ENCODE assay signal across 29 cellular contexts in genomic region chr7:148921806-148922205, GRCh38. TPM values are rescaled to one million over a fixed set of nuclear protein-coding genes. Genes with fewer than 3 reads are reported as not detected.
DNase-seq lines count a peak whose midpoint lies in the region; ATAC-seq, FAIRE-seq and TF ChIP-seq lines count a peak whose summit lies in the region.
"Had no signal": no experiment of that assay in that cellular context is flagged by ENCODE, and none has a peak within 500 bp of the region (broad histone marks: within the 10 kb centered on the region; RNA-seq: fewer than 3 reads in every experiment).

No MANE protein-coding gene starts in this region.

- H3K4me1 ChIP-seq in adrenal gland (replicated peaks in 1 of 2): no peaks in the 10 kb centered on the region
- H3K4me1 ChIP-seq: esophagus muscularis mucosa, heart left ventricle, sigmoid colon, SJSA1, upper lobe of right lung had no signal

- no peaks in the 10 kb centered on the region for H3K27me3 Mint-ChIP-seq in naive thymus-derived CD8-positive, alpha-beta T cell
- H3K27me3 Mint-ChIP-seq: naive thymus-derived CD4-positive, alpha-beta T cell; progenitor cell of endocrine pancreas had no signal

- no peak for TF ChIP-seq POLR2A in adrenal gland (IDR thresholded peaks at IDR 0.05)

- no peaks in the 10 kb centered on the region for H3K9me3 ChIP-seq in adrenal gland (replicated peaks in 1 of 3)
- H3K9me3 ChIP-seq: BLaER1 treated with 17β-estradiol and CSF1 and Interleukin-3, amounts not matched to agents 10 nM and 100 nM; esophagus muscularis mucosa; heart left ventricle; sigmoid colon; SJSA1; upper lobe of right lung had no signal

- no peak for ATAC-seq in naive thymus-derived CD8-positive, alpha-beta T cell
- ATAC-seq: heart left ventricle; naive thymus-derived CD4-positive, alpha-beta T cell; upper lobe of right lung had no signal

- no peaks in the 10 kb centered on the region for H3K9me3 Mint-ChIP-seq in naive thymus-derived CD8-positive, alpha-beta T cell
- H3K9me3 Mint-ChIP-seq: activated T-cell treated with anti-CD3 and anti-CD28 coated beads, Interleukin-2, amount 50 U/mL, for 72 hours had no signal

- peaks cover 15 to 32% (median 27%) of the 10 kb centered on the region in 4 donors for H3K4me1 Mint-ChIP-seq in naive thymus-derived CD8-positive, alpha-beta T cell

- no peak for TF ChIP-seq CTCF in adrenal gland (IDR thresholded peaks at IDR 0.05)

- peak overlapping the region in 6 of 10 donors; percentile 26 to 67 (median 44) for H3K27ac Mint-ChIP-seq in naive thymus-derived CD8-positive, alpha-beta T cell
- H3K27ac Mint-ChIP-seq: activated T-cell treated with anti-CD3 and anti-CD28 coated beads, Interleukin-2, amount 50 U/mL, for 72 hours; mesothelial cell of epicardium; progenitor cell of endocrine pancreas had no signal

- intact Hi-C loops in adrenal gland (cut with DNase I): no loop called here

- WGBS in adrenal gland, 4 donors: 69 to 89% (median 75%) methylated on average over 5 to 6 of the region's 6 CpGs

- in situ Hi-C loops in G401 (cut with HindIII; ENCODE audit: low sequenced_read_pairs): no loop called here

- no peak overlapping the region for H3K4me3 ChIP-seq in adrenal gland
- H3K4me3 ChIP-seq: BLaER1 treated with 17β-estradiol and CSF1 and Interleukin-3, amounts not matched to agents 10 nM and 100 nM; esophagus muscularis mucosa; heart left ventricle; sigmoid colon; SJSA1; upper lobe of right lung had no signal

- no peak overlapping the region for H3K4me3 Mint-ChIP-seq in naive thymus-derived CD8-positive, alpha-beta T cell
- H3K4me3 Mint-ChIP-seq: activated T-cell treated with anti-CD3 and anti-CD28 coated beads, Interleukin-2, amount 50 U/mL, for 72 hours; mesothelial cell of epicardium had no signal

- H3K27ac ChIP-seq in adrenal gland: no peak overlapping the region
- H3K27ac ChIP-seq: BLaER1 treated with 17β-estradiol and CSF1 and Interleukin-3, amounts not matched to agents 10 nM and 100 nM; esophagus muscularis mucosa; heart left ventricle; sigmoid colon; SJSA1; upper lobe of right lung had no signal

- no peaks in the 10 kb centered on the region for H3K27me3 ChIP-seq in adrenal gland
- H3K27me3 ChIP-seq: BLaER1 treated with 17β-estradiol and CSF1 and Interleukin-3, amounts not matched to agents 10 nM and 100 nM; esophagus muscularis mucosa; heart left ventricle; sigmoid colon; SJSA1; upper lobe of right lung had no signal

- POLR2A ChIA-PET in naive thymus-derived CD8-positive, alpha-beta T cell (lab: Charles Lee): no interaction called here

- no peaks in the 10 kb centered on the region for H3K36me3 ChIP-seq in adrenal gland (replicated peaks in 1 of 2)
- H3K36me3 ChIP-seq: BLaER1 treated with 17β-estradiol and CSF1 and Interleukin-3, amounts not matched to agents 10 nM and 100 nM; esophagus muscularis mucosa; heart left ventricle; sigmoid colon; SJSA1; upper lobe of right lung had no signal

- DNase-seq in Ammon's horn (ENCODE audit: low spot score): peak; percentile 16
- peak; percentile 69 for DNase-seq in G401 (ENCODE audit: low spot score)
- DNase-seq in cerebellum (ENCODE audit: low spot score): peak; percentile 47
- DNase-seq in naive thymus-derived CD8-positive, alpha-beta T cell: no peak
- DNase-seq in cortex of kidney (lab: John Stamatoyannopoulos, UW): no peak
- no peak for DNase-seq in GM19239 (ENCODE audit: insufficient read length, low spot score)
- no peak for DNase-seq in adrenal gland
- DNase-seq: activated CD4-positive, alpha-beta T cell treated with anti-CD3 and anti-CD28 coated beads for 48 hours; activated naive CD4-positive, alpha-beta T cell treated with Interleukin-2 at 50 U/mL for 16 hours; activated T-cell treated with anti-CD3 and anti-CD28 coated beads, Interleukin-2, amount 50 U/mL, for 72 hours; dermis blood vessel endothelial cell; foreskin fibroblast; GDM1; IMR-90; islet precursor cell; MV-4-11; naive thymus-derived CD4-positive, alpha-beta T cell; NCI-H146; nucleus accumbens; sigmoid colon; stimulated activated CD4-positive, alpha-beta T cell treated with anti-CD3 and anti-CD28 coated beads, Interleukin-4, amount 100 ng/mL, for 1 hour; T-helper 9 cell; upper lobe of right lung had no signal

- no peak for FAIRE-seq in GM19239 (lab: Jason Lieb, UNC)

- no peaks in the 10 kb centered on the region for H3K36me3 Mint-ChIP-seq in naive thymus-derived CD8-positive, alpha-beta T cell
- H3K36me3 Mint-ChIP-seq: mesothelial cell of epicardium had no signal

RNA-seq across cellular contexts. Expression of gene EZH2, which starts 37.7 kb away (rescaled TPM):
- total RNA-seq in G401 (2014; rRNA removed; shearing (Covaris generic)): 33.4 and 37.5 TPM in 2 replicates
- 42.7 TPM for total RNA-seq in cerebellum
- total RNA-seq in naive thymus-derived CD8-positive, alpha-beta T cell: 1 to 10 TPM; 9.2 to 9.8 TPM
- 1 to 10 TPM; 1.1 to 2.8 (median 1.3) TPM for polyA plus RNA-seq in naive thymus-derived CD8-positive, alpha-beta T cell
- 1 to 10 TPM in 7 of 8 donors, under 1 TPM in 1; 0.61 to 3.1 (median 2.2) TPM for total RNA-seq in adrenal gland
- 1 to 10 TPM; 2.3 to 5.4 (median 3.1) TPM for polyA plus RNA-seq in adrenal gland

Comparison
In these comparisons a context has a peak if more than half of its experiments do, and no peak if none do; other contexts are left out.
1. DNase-seq: peak in Ammon's horn (single experiment), G401 (single experiment) and cerebellum (single experiment); none in naive thymus-derived CD8-positive, alpha-beta T cell (0 of 10), cortex of kidney (single experiment), GM19239 (single experiment) and adrenal gland (0 of 7).